Comparison of ENCODE assay signal across 17 cellular contexts in genomic region chr13:36337938-36338337, GRCh38. TPM values are rescaled to one million over a fixed set of nuclear protein-coding genes. Genes with fewer than 3 reads are reported as not detected.
A peak's percentile ranks its signal among the peaks of the same experiment; 100 is the strongest.
DNase-seq lines count a peak whose midpoint lies in the region; TF ChIP-seq lines count a peak whose summit lies in the region.
"Had no signal": no experiment of that assay in that cellular context is flagged by ENCODE, and none has a peak within 500 bp of the region (broad histone marks: within the 10 kb centered on the region; RNA-seq: fewer than 3 reads in every experiment).

No MANE protein-coding gene starts in this region.

- no peaks in the 10 kb centered on the region for H3F3A ChIP-seq in Loucy (ENCODE audit: low read depth)

- H3K9ac ChIP-seq in Loucy (ENCODE audit: low read depth, low read length, poor library complexity, severe bottlenecking) (no peak overlapping the region), trophoblast cell (ENCODE audit: low read length) (no peak overlapping the region)
- H3K9ac ChIP-seq: BLaER1 had no signal

- no peak overlapping the region for H4K91ac ChIP-seq in trophoblast cell (ENCODE audit: low read depth, low read length)

- H3K79me2 ChIP-seq in Loucy (ENCODE audit: insufficient read depth, low read length) (peaks cover 57% of the 10 kb centered on the region), trophoblast cell (ENCODE audit: control insufficient read depth, insufficient read depth, low read length, poor library complexity) (peaks cover 9% of the 10 kb centered on the region)

- H2AK5ac ChIP-seq in trophoblast cell (ENCODE audit: low read length), result no peak overlapping the region

- peaks cover 6% of the 10 kb centered on the region for H4K20me1 ChIP-seq in Loucy (ENCODE audit: insufficient read depth, low read length, poor library complexity, severe bottlenecking)
- H4K20me1 ChIP-seq: BLaER1 had no signal

- no peak overlapping the region for H4K12ac ChIP-seq in trophoblast cell (ENCODE audit: low read depth, low read length)

- H2AFZ ChIP-seq in Loucy (ENCODE audit: low read length) (no peak overlapping the region), trophoblast cell (ENCODE audit: insufficient read depth, low read length, poor library complexity) (no peak overlapping the region)

- H3K23ac ChIP-seq in trophoblast cell (ENCODE audit: low read length), result no peak overlapping the region

- H3K4me1 ChIP-seq in Loucy (ENCODE audit: insufficient read depth, low read length, poor library complexity, severe bottlenecking), result peaks cover 5% of the 10 kb centered on the region
- H3K4me1 ChIP-seq in trophoblast cell (ENCODE audit: control insufficient read depth in 1 of 2, insufficient read depth in 2 of 2, low read length in 2 of 2), result peaks cover 3 to 16% of the 10 kb centered on the region in 2 experiments
- H3K4me1 ChIP-seq in esophagus squamous epithelium, result peaks cover 0 to 43% (median 10%) of the 10 kb centered on the region in 3 donors
- H3K4me1 ChIP-seq: BLaER1 had no signal

- H3K27me3 ChIP-seq in Loucy (ENCODE audit: insufficient read depth, low read length, poor library complexity, severe bottlenecking) (no peaks in the 10 kb centered on the region), trophoblast cell (ENCODE audit: insufficient read depth, low read length) (no peaks in the 10 kb centered on the region), esophagus squamous epithelium (no peaks in the 10 kb centered on the region)
- H3K27me3 ChIP-seq: BLaER1 had no signal

- H3K4me3 ChIP-seq in Loucy (ENCODE audit: low read length, poor library complexity, severe bottlenecking) (no peak overlapping the region), epithelial cell of proximal tubule (ENCODE audit: low read depth, low read length) (no peak overlapping the region), trophoblast cell (ENCODE audit: low read depth, low read length) (no peak overlapping the region), esophagus squamous epithelium (no peak overlapping the region)
- H3K4me3 ChIP-seq: BLaER1 had no signal

- H3K79me1 ChIP-seq in trophoblast cell (ENCODE audit: low read length), result peaks cover 4% of the 10 kb centered on the region

- H4K8ac ChIP-seq in trophoblast cell (ENCODE audit: low read depth, low read length), result no peak overlapping the region

- H2BK120ac ChIP-seq in trophoblast cell (ENCODE audit: insufficient read depth, low read length, poor library complexity), result no peak overlapping the region

- H3K4ac ChIP-seq in trophoblast cell (ENCODE audit: low read depth, low read length), result peak overlapping the region; percentile 71

- TF ChIP-seq CTCF in Loucy (conservative IDR thresholded peaks at IDR 0.05; ENCODE audit: low read length) (peak; percentile 34), epithelial cell of proximal tubule (conservative IDR thresholded peaks at IDR 0.05; ENCODE audit: low read depth, low read length) (peak; percentile 8), esophagus squamous epithelium (IDR thresholded peaks at IDR 0.05) (no peak)

- H3K18ac ChIP-seq in trophoblast cell (ENCODE audit: low read length), result no peak overlapping the region

- TF ChIP-seq POLR2A in esophagus squamous epithelium (IDR thresholded peaks at IDR 0.05), result no peak

- no peak overlapping the region for H2BK5ac ChIP-seq in trophoblast cell (ENCODE audit: low read depth, low read length, poor library complexity)

- H3K4me2 ChIP-seq in Loucy (ENCODE audit: low read depth, low read length, poor library complexity, severe bottlenecking), result no peak overlapping the region
- H3K4me2 ChIP-seq in trophoblast cell (ENCODE audit: low read length), result no peak overlapping the region
- H3K4me2 ChIP-seq: BLaER1 had no signal

- H3K9me2 ChIP-seq in Loucy (replicated peaks; ENCODE audit: low read depth, low read length), result no peaks in the 10 kb centered on the region

- H3K27ac ChIP-seq in trophoblast cell (ENCODE audit: low read depth, low read length), result no peak overlapping the region
- H3K27ac ChIP-seq in esophagus squamous epithelium, result no peak overlapping the region
- H3K27ac ChIP-seq: BLaER1 had no signal

- no peak overlapping the region for H3K14ac ChIP-seq in trophoblast cell (ENCODE audit: low read length)

- no peaks in the 10 kb centered on the region for H3K36me3 ChIP-seq in Loucy (ENCODE audit: insufficient read depth, low read length)
- peaks cover 1 to 8% of the 10 kb centered on the region in 2 experiments for H3K36me3 ChIP-seq in trophoblast cell (ENCODE audit: control insufficient read depth in 1 of 2, insufficient read depth in 2 of 2, low read length in 2 of 2)
- peaks cover 0 to 14% (median 0%) of the 10 kb centered on the region in 3 donors for H3K36me3 ChIP-seq in esophagus squamous epithelium
- H3K36me3 ChIP-seq: BLaER1 had no signal

- no peak for DNase-seq in epithelial cell of proximal tubule (ENCODE audit: low read depth)
- DNase-seq in trophoblast cell, result no peak
- DNase-seq in UCSD-AML1 (lab: John Stamatoyannopoulos, UW; ENCODE audit: unreplicated experiment), result no peak
- DNase-seq in Ammon's horn (ENCODE audit: low spot score), result no peak
- DNase-seq in esophagus squamous epithelium (lab: John Stamatoyannopoulos, UW), result no peak
- no peak for DNase-seq in activated naive CD4-positive, alpha-beta T cell treated with anti-CD3 and anti-CD28 coated beads, Interleukin-2, amount 50 U/mL, for 16 hours
- DNase-seq: ACHN; CD4-positive, alpha-beta memory T cell; DMS153; DMS79; GDM1; GOT3; H7 had no signal

- no peaks in the 10 kb centered on the region for H3K9me3 ChIP-seq in Loucy (ENCODE audit: insufficient read depth, low read depth, low read length)
- H3K9me3 ChIP-seq in trophoblast cell (ENCODE audit: insufficient read depth, low read depth, low read length), result no peaks in the 10 kb centered on the region
- no peaks in the 10 kb centered on the region for H3K9me3 ChIP-seq in esophagus squamous epithelium
- H3K9me3 ChIP-seq: BLaER1 had no signal

- no peak overlapping the region for H2BK12ac ChIP-seq in trophoblast cell (ENCODE audit: low read length)

- intact Hi-C loops in esophagus squamous epithelium (cut with DNase I), result no loop called here

RNA-seq across cellular contexts. Expression of gene SPART, which starts 8.3 kb away (rescaled TPM):
- total RNA-seq in epithelial cell of proximal tubule (21.2 and 24.7 TPM in 2 replicates), esophagus squamous epithelium (10 to 100 TPM; 14.9 to 60.3 (median 36.0) TPM)
- 88.2 and 93.0 TPM in 2 replicates for polyA plus RNA-seq in trophoblast cell (2013)

RNA-seq across cellular contexts. Expression of gene CCDC169, which starts 40.3 kb away (rescaled TPM):
- 3.2 and 3.5 TPM in 2 replicates for total RNA-seq in epithelial cell of proximal tubule
- polyA plus RNA-seq in trophoblast cell (2013), result 2.9 and 3.9 TPM in 2 replicates
- under 1 TPM; under 0.01 to 0.35 (median 0.19) TPM for total RNA-seq in esophagus squamous epithelium
- total RNA-seq: CD4-positive, alpha-beta memory T cell had no signal
- polyA plus RNA-seq: CD14-positive monocyte; CD4-positive, alpha-beta memory T cell; IgD-negative memory B cell had no signal

Comparison
In these comparisons a context has a peak if more than half of its experiments do, and no peak if none do; other contexts are left out.
1. CTCF ChIP-seq: peak in Loucy (single experiment) and epithelial cell of proximal tubule (single experiment); none in esophagus squamous epithelium (0 of 6).